ENCODE assay signal across 1 cellular context in the genomic region with DNA sequence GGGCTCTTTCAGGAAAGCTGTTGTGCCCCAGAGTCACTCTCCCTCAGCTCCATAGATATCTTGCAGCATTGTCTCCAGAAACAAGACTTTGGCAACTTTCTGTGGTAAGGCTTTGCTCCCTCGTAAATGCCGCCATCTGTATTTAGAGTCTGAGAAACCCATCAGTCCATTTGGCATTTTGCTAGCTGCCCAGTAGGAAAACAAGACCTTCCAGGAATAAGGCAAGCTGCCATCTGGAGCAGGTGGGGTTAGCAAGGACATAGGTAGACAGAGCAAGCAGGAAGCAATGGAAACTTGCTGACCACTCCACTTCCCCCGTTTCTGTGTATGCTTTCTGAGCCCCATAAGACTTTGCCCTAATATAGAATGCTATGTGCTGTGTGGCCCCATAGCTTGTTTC.
TF ChIP-seq lines count a peak whose summit lies in the region.

No MANE protein-coding gene starts in this region.

TF ChIP-seq in H1, 55 proteins besides CTCF, POLR2A, EP300 and RAD21 (continued from another document):
- TF ChIP-seq HDAC2 (IDR thresholded peaks at IDR 0.05; ENCODE audit: borderline replicate concordance in 1 of 2, low read depth in 2 of 2, low read length in 2 of 2) (no peak), HDAC6 (IDR thresholded peaks at IDR 0.05; ENCODE audit: low read depth, low read length) (no peak), RNF2 (IDR thresholded peaks at IDR 0.05; ENCODE audit: borderline replicate concordance, low read depth, low read length, missing control alignments, poor library complexity, severe bottlenecking) (no peak), BRCA1 (IDR thresholded peaks at IDR 0.05; ENCODE audit: low read depth, low read length) (no peak)
- TF ChIP-seq, protein P1, sequence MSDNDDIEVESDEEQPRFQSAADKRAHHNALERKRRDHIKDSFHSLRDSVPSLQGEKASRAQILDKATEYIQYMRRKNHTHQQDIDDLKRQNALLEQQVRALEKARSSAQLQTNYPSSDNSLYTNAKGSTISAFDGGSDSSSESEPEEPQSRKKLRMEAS (IDR thresholded peaks at IDR 0.05), result no peak
